In the genomic region with DNA sequence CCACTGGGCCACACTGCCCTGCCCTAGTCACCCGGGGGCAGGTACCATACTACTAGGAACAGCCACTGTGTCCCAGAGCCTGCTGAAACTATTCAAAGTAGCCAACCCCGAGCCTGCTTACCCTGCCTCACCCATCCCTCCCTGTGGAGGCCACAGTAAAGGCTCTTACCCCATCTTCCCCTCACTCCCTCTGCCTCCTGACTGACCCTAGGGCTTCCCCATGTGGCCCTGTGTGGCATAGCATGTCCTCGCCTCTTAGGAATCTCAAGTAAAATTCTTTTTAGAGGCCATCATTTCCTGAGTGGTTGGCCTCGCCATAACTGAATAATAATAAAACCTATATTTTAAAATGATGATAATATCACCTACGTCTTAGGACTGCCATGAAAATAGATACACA, we compare ENCODE assay signal across 10 cellular contexts.
DNase-seq lines count a peak whose midpoint lies in the region; ATAC-seq, FAIRE-seq and TF ChIP-seq lines count a peak whose summit lies in the region.
"Had no signal": no experiment of that assay in that cellular context is flagged by ENCODE, and none has a peak within 500 bp of the region (broad histone marks: within the 10 kb centered on the region; RNA-seq: fewer than 3 reads in every experiment).

No MANE protein-coding gene starts in this region.

- no peaks in the 10 kb centered on the region; the same call in 2 of the 3 replicates for H3K9me3 ChIP-seq in GM12878 (replicated peaks; ENCODE audit: control insufficient read depth, insufficient read depth, low read length)
- H3K9me3 ChIP-seq in neural cell (ENCODE audit: low read length) = peaks cover 4% of the 10 kb centered on the region
- H3K9me3 ChIP-seq in transverse colon = no peaks in the 10 kb centered on the region

- intact Hi-C loops in GM12878 (cut with micrococcal nuclease; ENCODE audit: unreplicated experiment) = no loop called here
- intact Hi-C loops in transverse colon (cut with DNase I; ENCODE audit: low total_unique reads) = no loop called here

- WGBS in GM12878 (ENCODE audit: insufficient coverage, insufficient replicate concordance, low lambda C conversion rate, missing lambda C conversion rate) = 19% methylated on average over 5 of the region's 5 CpGs
- WGBS in transverse colon (ENCODE audit: low coverage in 1 of 2), 2 donors = 36 to 49% methylated on average over 3 to 5 of the region's 5 CpGs

- H3K27me3 ChIP-seq in GM12878 (replicated peaks in 1 of 2; ENCODE audit: control insufficient read depth in 2 of 2, insufficient read depth in 2 of 2, low read length in 1 of 2) (peaks cover 6% of the 10 kb centered on the region in 2 experiments; a peak in 3 of 4 replicates), neural cell (ENCODE audit: insufficient read depth, low read depth, low read length) (peaks cover 17% of the 10 kb centered on the region), transverse colon (peaks cover 64% of the 10 kb centered on the region)

- BruUV-seq in GM12878 (replicated peaks; lab: Mats Ljungman, UMichigan) = no TSS peak

- H3K4me2 ChIP-seq in GM12878 (ENCODE audit: control insufficient read depth, insufficient read depth) (no peak overlapping the region), neural cell (ENCODE audit: low read length) (no peak overlapping the region)

- H3K4me3 ChIP-seq in GM12878 (no peak overlapping the region), neural cell (ENCODE audit: low read length) (no peak overlapping the region), transverse colon (no peak overlapping the region)

- POLR2A ChIA-PET in GM12878 (lab: Charles Lee) = no interaction called here

- CTCF ChIA-PET in GM12878 (lab: Yijun Ruan, JAX) = no interaction called here

- peak; percentile 41 for TF ChIP-seq RAD21 in GM12878 (IDR thresholded peaks at IDR 0.05; ENCODE audit: insufficient read depth, low read depth, low read length)
- TF ChIP-seq RAD21 in neural cell (conservative IDR thresholded peaks at IDR 0.05) = peak; percentile 59

- H3K9ac ChIP-seq in GM12878 (ENCODE audit: control insufficient read depth, insufficient read depth, low read length) (no peak overlapping the region), neural cell (ENCODE audit: low read length) (no peak overlapping the region)

- H3K36me3 ChIP-seq in GM12878 (ENCODE audit: control insufficient read depth in 2 of 2, insufficient read depth in 2 of 2, low read length in 1 of 2) (no peaks in the 10 kb centered on the region), neural cell (ENCODE audit: insufficient read depth, low read length) (no peaks in the 10 kb centered on the region), transverse colon (no peaks in the 10 kb centered on the region)

- RAD21 ChIA-PET in GM12878 (lab: Charles Lee; ENCODE audit: unreplicated experiment) = no interaction called here

- SMC1A ChIA-PET in GM12878 (lab: Charles Lee; ENCODE audit: uncharacterized antibody, unreplicated experiment) = no interaction called here

- no peak for FAIRE-seq in GM12878 (lab: Jason Lieb, UNC)
- FAIRE-seq: A204.1 had no signal

- H3K9me2 ChIP-seq in neural cell (ENCODE audit: insufficient read depth, low read length) = no peaks in the 10 kb centered on the region

- H3K79me2 ChIP-seq in GM12878 (ENCODE audit: control insufficient read depth, insufficient read depth, low read length) = no peaks in the 10 kb centered on the region
- H3K79me2 ChIP-seq in neural cell (replicated peaks; ENCODE audit: insufficient read depth, low read length) = no peaks in the 10 kb centered on the region

- no peak overlapping the region for H2AFZ ChIP-seq in GM12878 (ENCODE audit: control insufficient read depth, low read depth, low read length)
- H2AFZ ChIP-seq in neural cell (ENCODE audit: low read depth, low read length) = no peak overlapping the region

- ATAC-seq in GM12878 (0 out of 3 replicates have a peak, but pooled peaks have one; percentile 34), HG02870 (IDR thresholded peaks at IDR 0.05; ENCODE audit: unreplicated experiment) (no peak)

- DNase-seq in DMS 273 (lab: John Stamatoyannopoulos, UW; ENCODE audit: unreplicated experiment) (peak; percentile 59), DMS 273 treated with DMSO at 0.1 percent for 48 hours (lab: John Stamatoyannopoulos, UW) (no peak), HuH-7.5 (ENCODE audit: low spot score) (peak; percentile 75), GM12878 (ENCODE audit: low read depth, low spot score) (no peak), medulla oblongata (ENCODE audit: extremely low spot score) (no peak), transverse colon (no peak)
- DNase-seq: stimulated activated CD4-positive, alpha-beta T cell treated with anti-CD3 and anti-CD28 coated beads, Interleukin-1b, Interleukin-23, amount 100 ng/mL, for 48 hours had no signal

- TF ChIP-seq CTCF in GM12878 (IDR thresholded peaks at IDR 0.05 in 2 of 3, conservative IDR thresholded peaks at IDR 0.05 in 1 of 3; ENCODE audit: control insufficient read depth in 2 of 3, extremely low read depth in 1 of 3, insufficient read depth in 1 of 3, low read depth in 3 of 3, low read length in 3 of 3) = peak; percentile 11 to 26 (median 13); a peak in 3 of 6 replicates
- TF ChIP-seq CTCF in neural cell (IDR thresholded peaks at IDR 0.05; ENCODE audit: poor library complexity, severe bottlenecking) = peak; percentile 51
- TF ChIP-seq CTCF in transverse colon (IDR thresholded peaks at IDR 0.05) = no peak

- in situ Hi-C loops in GM12878 (cut with MboI) (no loop called here), transverse colon (cut with MboI; ENCODE audit: low pct_ligation_motif_present in 1 of 4, low pct_unique_long_range_greater_than_20kb in 1 of 4, low sequenced_read_pairs in 3 of 4) (no loop called here)

- TF ChIP-seq POLR2A in GM12878 (IDR thresholded peaks at IDR 0.05; ENCODE audit: low read depth, low read length) = no peak
- no peak for TF ChIP-seq POLR2A in transverse colon (IDR thresholded peaks at IDR 0.05)

- no peaks in the 10 kb centered on the region for H3F3A ChIP-seq in neural cell (ENCODE audit: insufficient read depth, low read length, poor library complexity, severe bottlenecking)

- no peak overlapping the region for H3K27ac ChIP-seq in GM12878 (ENCODE audit: control insufficient read depth, insufficient read depth)
- no peak overlapping the region for H3K27ac ChIP-seq in neural cell (ENCODE audit: low read length)
- H3K27ac ChIP-seq in transverse colon = no peak overlapping the region

- no peaks in the 10 kb centered on the region for H3K4me1 ChIP-seq in GM12878 (ENCODE audit: control insufficient read depth, insufficient read depth, low read length)
- H3K4me1 ChIP-seq in transverse colon = peaks cover 0 to 7% (median 4%) of the 10 kb centered on the region in 4 donors

- TF ChIP-seq EP300 in GM12878 (IDR thresholded peaks at IDR 0.05; ENCODE audit: borderline replicate concordance in 1 of 2, control insufficient read depth in 1 of 2, low read depth in 2 of 2, low read length in 2 of 2) (no peak), neural cell (conservative IDR thresholded peaks at IDR 0.05; ENCODE audit: poor library complexity, severe bottlenecking) (no peak), transverse colon (IDR thresholded peaks at IDR 0.05; ENCODE audit: low read depth) (no peak)

- H4K20me1 ChIP-seq in GM12878 (ENCODE audit: control insufficient read depth, insufficient read depth) = no peaks in the 10 kb centered on the region
- H4K20me1 ChIP-seq in neural cell (ENCODE audit: insufficient read depth) = no peaks in the 10 kb centered on the region

TF ChIP-seq in GM12878, 131 proteins besides CTCF, POLR2A, EP300 and RAD21:
- TF ChIP-seq SMC3 (IDR thresholded peaks at IDR 0.05; ENCODE audit: borderline replicate concordance, low read length) (peak; percentile 28; the same call in 1 of the 2 replicates), NR2C2 (IDR thresholded peaks at IDR 0.05; ENCODE audit: borderline replicate concordance, control insufficient read depth, insufficient read length, low read depth) (no peak)

TF ChIP-seq in neural cell, 6 proteins besides CTCF, POLR2A, EP300 and RAD21:
- TF ChIP-seq, protein P1, sequence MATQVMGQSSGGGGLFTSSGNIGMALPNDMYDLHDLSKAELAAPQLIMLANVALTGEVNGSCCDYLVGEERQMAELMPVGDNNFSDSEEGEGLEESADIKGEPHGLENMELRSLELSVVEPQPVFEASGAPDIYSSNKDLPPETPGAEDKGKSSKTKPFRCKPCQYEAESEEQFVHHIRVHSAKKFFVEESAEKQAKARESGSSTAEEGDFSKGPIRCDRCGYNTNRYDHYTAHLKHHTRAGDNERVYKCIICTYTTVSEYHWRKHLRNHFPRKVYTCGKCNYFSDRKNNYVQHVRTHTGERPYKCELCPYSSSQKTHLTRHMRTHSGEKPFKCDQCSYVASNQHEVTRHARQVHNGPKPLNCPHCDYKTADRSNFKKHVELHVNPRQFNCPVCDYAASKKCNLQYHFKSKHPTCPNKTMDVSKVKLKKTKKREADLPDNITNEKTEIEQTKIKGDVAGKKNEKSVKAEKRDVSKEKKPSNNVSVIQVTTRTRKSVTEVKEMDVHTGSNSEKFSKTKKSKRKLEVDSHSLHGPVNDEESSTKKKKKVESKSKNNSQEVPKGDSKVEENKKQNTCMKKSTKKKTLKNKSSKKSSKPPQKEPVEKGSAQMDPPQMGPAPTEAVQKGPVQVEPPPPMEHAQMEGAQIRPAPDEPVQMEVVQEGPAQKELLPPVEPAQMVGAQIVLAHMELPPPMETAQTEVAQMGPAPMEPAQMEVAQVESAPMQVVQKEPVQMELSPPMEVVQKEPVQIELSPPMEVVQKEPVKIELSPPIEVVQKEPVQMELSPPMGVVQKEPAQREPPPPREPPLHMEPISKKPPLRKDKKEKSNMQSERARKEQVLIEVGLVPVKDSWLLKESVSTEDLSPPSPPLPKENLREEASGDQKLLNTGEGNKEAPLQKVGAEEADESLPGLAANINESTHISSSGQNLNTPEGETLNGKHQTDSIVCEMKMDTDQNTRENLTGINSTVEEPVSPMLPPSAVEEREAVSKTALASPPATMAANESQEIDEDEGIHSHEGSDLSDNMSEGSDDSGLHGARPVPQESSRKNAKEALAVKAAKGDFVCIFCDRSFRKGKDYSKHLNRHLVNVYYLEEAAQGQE (IDR thresholded peaks at IDR 0.05; ENCODE audit: borderline replicate concordance) = no peak
- TF ChIP-seq SMC3 (conservative IDR thresholded peaks at IDR 0.05; ENCODE audit: poor library complexity) = peak; percentile 58

Comparison
In these comparisons a context has a peak if more than half of its experiments do, and no peak if none do; other contexts are left out.
1. DNase-seq: peak in DMS 273 (single experiment) and HuH-7.5 (single experiment); none in DMS 273 treated with DMSO at 0.1 percent for 48 hours (single experiment), GM12878 (single experiment), medulla oblongata (single experiment) and transverse colon (single experiment).
2. CTCF ChIP-seq: peak in GM12878 (3 of 3) and neural cell (single experiment); none in transverse colon (0 of 5).